In genomic region chr3:7407107-7407506, GRCh38 we compare ENCODE assay signal across 19 cellular contexts.
"Had no signal": no experiment of that assay in that cellular context is flagged by ENCODE, and none has a peak within 500 bp of the region (broad histone marks: within the 10 kb centered on the region; RNA-seq: fewer than 3 reads in every experiment).

No MANE protein-coding gene starts in this region.

- H3K9ac ChIP-seq: parathyroid adenoma had no signal

- H3K4me1 Mint-ChIP-seq: activated CD4-positive, alpha-beta memory T cell treated with anti-CD3 and anti-CD28 coated beads, Interleukin-2, amount 10 ng/mL, durations not matched to agents 7 days and 5 days; activated CD8-positive, alpha-beta memory T cell treated with anti-CD3 and anti-CD28 coated beads, Interleukin-2, amount 10 ng/mL, durations not matched to agents 7 days and 5 days; central memory CD8-positive, alpha-beta T cell; immature natural killer cell; natural killer cell; stimulated activated memory B cell treated with anti-CD40 and anti-IgM and Interleukin-4, amounts not matched to agents 10 μg/mL and 1 μg/mL and 100 μg/mL, for 72 hours; WTC11 had no signal

- H3K4me3 ChIP-seq: body of pancreas, coronary artery, gastroesophageal sphincter, heart left ventricle, smooth muscle cell, testis, upper lobe of left lung had no signal

- H3K9me3 Mint-ChIP-seq: activated CD4-positive, alpha-beta memory T cell treated with anti-CD3 and anti-CD28 coated beads, Interleukin-2, amount 10 ng/mL, durations not matched to agents 7 days and 5 days; WTC11 had no signal

- H3K27ac Mint-ChIP-seq: activated CD4-positive, alpha-beta memory T cell treated with anti-CD3 and anti-CD28 coated beads, Interleukin-2, amount 10 ng/mL, durations not matched to agents 7 days and 5 days; activated CD8-positive, alpha-beta memory T cell treated with anti-CD3 and anti-CD28 coated beads, Interleukin-2, amount 10 ng/mL, durations not matched to agents 7 days and 5 days; activated naive CD8-positive, alpha-beta T cell; immature natural killer cell; natural killer cell; stimulated activated memory B cell treated with anti-CD40 and anti-IgM and Interleukin-4, amounts not matched to agents 10 μg/mL and 1 μg/mL and 100 μg/mL, for 72 hours; WTC11 had no signal

- H3K36me3 ChIP-seq: gastroesophageal sphincter, heart left ventricle, upper lobe of left lung had no signal

- H3K4me2 ChIP-seq: smooth muscle cell had no signal

- H3K27me3 Mint-ChIP-seq: activated CD4-positive, alpha-beta memory T cell treated with anti-CD3 and anti-CD28 coated beads, Interleukin-2, amount 10 ng/mL, durations not matched to agents 7 days and 5 days; activated CD8-positive, alpha-beta memory T cell treated with anti-CD3 and anti-CD28 coated beads, Interleukin-2, amount 10 ng/mL, durations not matched to agents 7 days and 5 days; activated naive CD8-positive, alpha-beta T cell; central memory CD8-positive, alpha-beta T cell; stimulated activated memory B cell treated with anti-CD40 and anti-IgM and Interleukin-4, amounts not matched to agents 10 μg/mL and 1 μg/mL and 100 μg/mL, for 72 hours had no signal

- DNase-seq: activated CD4-positive, alpha-beta memory T cell treated with anti-CD3 and anti-CD28 coated beads, Interleukin-2, amount 10 ng/mL, durations not matched to agents 7 days and 5 days; activated CD4-positive, alpha-beta T cell treated with anti-CD3 and anti-CD28 coated beads for 48 hours; activated CD8-positive, alpha-beta memory T cell treated with anti-CD3 and anti-CD28 coated beads, Interleukin-2, amount 10 ng/mL, durations not matched to agents 7 days and 5 days; body of pancreas; heart left ventricle; immature natural killer cell; natural killer cell; stimulated activated CD4-positive, alpha-beta T cell treated with anti-CD3 and anti-CD28 coated beads, Interleukin-4, amount 100 ng/mL, for 4 hours; testis; upper lobe of left lung had no signal

- ATAC-seq: activated CD8-positive, alpha-beta memory T cell treated with anti-CD3 and anti-CD28 coated beads, Interleukin-2, amount 10 ng/mL, durations not matched to agents 7 days and 5 days; body of pancreas; gastroesophageal sphincter; heart left ventricle; natural killer cell; sciatic nerve; stimulated activated memory B cell treated with anti-CD40 and anti-IgM and Interleukin-4, amounts not matched to agents 10 μg/mL and 1 μg/mL and 100 μg/mL, for 72 hours; WTC11 had no signal

- H3K4me1 ChIP-seq: body of pancreas, gastroesophageal sphincter, heart left ventricle, parathyroid adenoma, testis, upper lobe of left lung had no signal

- H3K27ac ChIP-seq: body of pancreas, coronary artery, gastroesophageal sphincter, heart left ventricle, parathyroid adenoma, testis, upper lobe of left lung had no signal

- H3K36me3 Mint-ChIP-seq: activated CD8-positive, alpha-beta memory T cell treated with anti-CD3 and anti-CD28 coated beads, Interleukin-2, amount 10 ng/mL, durations not matched to agents 7 days and 5 days; activated naive CD8-positive, alpha-beta T cell; immature natural killer cell; natural killer cell; stimulated activated memory B cell treated with anti-CD40 and anti-IgM and Interleukin-4, amounts not matched to agents 10 μg/mL and 1 μg/mL and 100 μg/mL, for 72 hours; WTC11 had no signal

- H3K27me3 ChIP-seq: body of pancreas, gastroesophageal sphincter, heart left ventricle, testis, upper lobe of left lung had no signal

- H2AFZ ChIP-seq: parathyroid adenoma had no signal

- H3K4me3 Mint-ChIP-seq: activated CD4-positive, alpha-beta memory T cell treated with anti-CD3 and anti-CD28 coated beads, Interleukin-2, amount 10 ng/mL, durations not matched to agents 7 days and 5 days; activated CD8-positive, alpha-beta memory T cell treated with anti-CD3 and anti-CD28 coated beads, Interleukin-2, amount 10 ng/mL, durations not matched to agents 7 days and 5 days; activated naive CD8-positive, alpha-beta T cell; central memory CD8-positive, alpha-beta T cell; immature natural killer cell; natural killer cell; stimulated activated memory B cell treated with anti-CD40 and anti-IgM and Interleukin-4, amounts not matched to agents 10 μg/mL and 1 μg/mL and 100 μg/mL, for 72 hours; WTC11 had no signal

- H3K79me2 ChIP-seq: parathyroid adenoma had no signal

- H3K9me3 ChIP-seq: body of pancreas, gastroesophageal sphincter, heart left ventricle, testis, upper lobe of left lung had no signal
